ENCODE assay signal across 8 cellular contexts in the genomic region with DNA sequence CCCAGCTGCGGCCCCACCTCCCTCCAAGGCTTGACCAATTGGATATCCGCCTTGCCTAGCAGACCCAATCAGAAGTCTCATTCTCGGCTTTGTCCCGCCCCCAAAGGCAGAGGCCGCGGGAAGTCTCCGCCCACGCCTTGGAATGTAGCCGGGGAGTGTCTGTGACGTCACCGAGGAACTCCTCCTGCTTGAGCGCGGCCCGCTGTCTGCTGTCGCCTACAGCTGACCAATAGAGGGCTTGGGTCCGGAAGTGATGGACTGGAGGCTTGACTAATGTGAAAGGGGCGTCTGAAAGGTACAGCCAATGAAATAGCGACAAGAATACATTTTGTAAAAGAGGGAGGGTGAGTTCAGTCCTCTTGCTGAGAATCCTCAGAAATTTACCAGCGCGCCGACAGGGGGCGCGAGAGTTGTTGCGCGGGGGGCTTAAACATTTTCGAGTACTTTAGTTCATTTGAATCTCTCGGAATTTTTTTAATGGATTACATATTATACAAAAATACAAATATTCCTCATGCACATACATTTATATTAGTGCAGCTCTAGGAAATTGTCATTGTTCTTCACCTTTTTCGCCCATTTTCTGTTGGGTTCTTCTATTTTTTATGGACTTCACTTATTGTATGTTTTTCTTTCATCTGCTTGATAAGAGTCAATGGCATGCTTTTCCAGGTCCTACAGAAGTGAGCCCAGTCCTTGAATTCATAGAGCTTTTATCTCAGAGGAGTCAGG. TPM values are rescaled to one million over a fixed set of nuclear protein-coding genes. Genes with fewer than 3 reads are reported as not detected.
DNase-seq lines count a peak whose midpoint lies in the region; ATAC-seq and TF ChIP-seq lines count a peak whose summit lies in the region.

No MANE protein-coding gene starts in this region.

- H3K36me3 ChIP-seq in vagina = no peaks in the 10 kb centered on the region

- no peaks in the 10 kb centered on the region for H3K9me3 ChIP-seq in vagina

- intact Hi-C loops in vagina (cut with DNase I) = no loop called here

- H3K27me3 ChIP-seq in vagina = no peaks in the 10 kb centered on the region

- H3K4me3 ChIP-seq in vagina = peak overlapping the region; percentile 81 to 98

- TF ChIP-seq POLR2A in vagina (IDR thresholded peaks at IDR 0.05) = no peak

- DNase-seq in NCI-H1930 (lab: John Stamatoyannopoulos, UW) = peak; percentile 99
- DNase-seq in T-helper 9 cell = peak; percentile 96
- peak; percentile 100 for DNase-seq in astrocyte of the hippocampus (ENCODE audit: low read depth, low spot score)
- DNase-seq in hepatic stellate cell (ENCODE audit: low spot score) = peak; percentile 94
- DNase-seq in putamen (ENCODE audit: low spot score) = peak; percentile 100
- DNase-seq in vagina (ENCODE audit: extremely low spot score in 2 of 2) = peak; percentile 100

- TF ChIP-seq CTCF in vagina (IDR thresholded peaks at IDR 0.05) = peak; percentile 70 to 81 (median 73)

- ATAC-seq in GM18499 (IDR thresholded peaks at IDR 0.05; ENCODE audit: insufficient read depth, unreplicated experiment) (peak; percentile 93), HG02981 (IDR thresholded peaks at IDR 0.05; ENCODE audit: unreplicated experiment) (peak; percentile 97)

- H3K27ac ChIP-seq in vagina = peak overlapping the region; percentile 93

- peaks cover 35% of the 10 kb centered on the region for H3K4me1 ChIP-seq in vagina

RNA-seq across cellular contexts. Expression of a gene that starts 0.4 kb away (rescaled TPM):
- 28.7 TPM for total RNA-seq in vagina

Comparison
In these comparisons a context has a peak if more than half of its experiments do, and no peak if none do; other contexts are left out.
1. Peak in every context shown above with its lines: DNase-seq, ATAC-seq, H3K4me3 ChIP-seq and H3K27ac ChIP-seq.